20 cellular contexts compared by ENCODE assay signal in the genomic region with DNA sequence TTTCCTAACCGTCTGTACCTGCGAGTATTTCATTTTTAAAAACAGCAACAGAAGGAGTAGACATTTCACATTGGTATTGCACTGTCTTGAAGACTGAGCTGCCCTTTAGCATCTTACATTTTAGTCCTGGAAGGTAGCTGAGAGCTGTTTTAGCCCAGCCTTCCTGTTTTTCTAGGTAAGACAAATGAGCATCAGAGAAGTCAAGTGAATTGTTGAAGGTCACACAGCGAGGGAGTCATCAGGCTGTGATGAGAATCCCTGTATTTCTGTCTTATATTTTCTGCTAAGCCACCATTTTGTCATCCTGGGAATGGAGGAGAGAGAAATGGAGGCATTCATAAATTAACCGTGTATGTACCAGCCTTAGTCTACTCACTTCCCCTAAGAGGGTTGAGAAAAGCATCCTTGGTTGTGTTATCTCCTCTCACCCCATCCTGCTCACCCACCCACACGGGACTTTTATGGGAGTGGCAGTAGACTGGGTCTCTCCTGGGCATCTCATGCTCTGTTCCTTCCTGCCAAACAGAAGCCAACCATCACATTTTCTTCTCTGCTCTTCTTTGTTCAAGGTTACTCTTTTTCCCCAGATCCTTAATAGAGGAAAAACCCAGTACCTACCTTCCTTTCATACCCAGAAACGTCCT. TPM values are rescaled to one million over a fixed set of nuclear protein-coding genes. Genes with fewer than 3 reads are reported as not detected.
"Had no signal": no experiment of that assay in that cellular context is flagged by ENCODE, and none has a peak within 500 bp of the region (broad histone marks: within the 10 kb centered on the region; RNA-seq: fewer than 3 reads in every experiment).

No MANE protein-coding gene starts in this region.

- H3K4me1 ChIP-seq: testis, upper lobe of right lung had no signal

- H3K4me2 ChIP-seq: neural progenitor cell had no signal

- H3K36me3 ChIP-seq: neural progenitor cell, upper lobe of right lung had no signal

- H2AFZ ChIP-seq: neural progenitor cell had no signal

- H3K4me3 Mint-ChIP-seq: activated naive CD8-positive, alpha-beta T cell; activated T-helper 1 cell treated with anti-CD3 and anti-CD28 coated beads, Interleukin-12 subunit alpha, Interleukin-12 subunit beta, Interleukin-2, Interleukin-4 antibody, amounts not matched to agents 30 ng/mL and 10 ng/mL and 1 ng/mL, durations not matched to agents 14 hours and 24 hours and 36 hours; naive thymus-derived CD4-positive, alpha-beta T cell; neural progenitor cell; T-helper 2 cell treated with Interferon-gamma antibody and Interleukin-4, amounts not matched to agents 5 μg/mL and 100 μg/mL, for 36 hours had no signal

- H3K36me3 Mint-ChIP-seq: activated naive CD8-positive, alpha-beta T cell; brain; neural progenitor cell had no signal

- ATAC-seq: activated CD4-positive, alpha-beta T cell treated with anti-CD3 and anti-CD28 coated beads for 36 hours; naive thymus-derived CD4-positive, alpha-beta T cell; upper lobe of right lung had no signal

- H3K27me3 ChIP-seq: testis had no signal

- H3K9me3 ChIP-seq: testis, upper lobe of right lung had no signal

- H3K9ac ChIP-seq: neural progenitor cell had no signal

- H3K27ac ChIP-seq: neural progenitor cell, testis, upper lobe of right lung had no signal

- H3K27ac Mint-ChIP-seq: activated CD4-positive, alpha-beta T cell treated with anti-CD3 and anti-CD28 coated beads for 36 hours; activated naive CD8-positive, alpha-beta T cell; activated T-helper 1 cell treated with anti-CD3 and anti-CD28 coated beads, Interleukin-12 subunit alpha, Interleukin-12 subunit beta, Interleukin-2, Interleukin-4 antibody, amounts not matched to agents 30 ng/mL and 10 ng/mL and 1 ng/mL, durations not matched to agents 14 hours and 24 hours and 36 hours; brain; naive thymus-derived CD4-positive, alpha-beta T cell; neural progenitor cell; progenitor cell of endocrine pancreas; T-helper 2 cell treated with Interferon-gamma antibody and Interleukin-4, amounts not matched to agents 5 μg/mL and 100 μg/mL, for 36 hours had no signal

- DNase-seq: activated CD4-positive, alpha-beta T cell treated with anti-CD3 and anti-CD28 coated beads for 36 hours; activated CD4-positive, alpha-beta T cell treated with anti-CD3 and anti-CD28 coated beads, Interleukin-2, amount 50 U/mL, for 48 hours; activated T-cell treated with anti-CD3 and anti-CD28 coated beads for 4 hours; amygdala; cortex of kidney; mesendoderm; naive thymus-derived CD4-positive, alpha-beta T cell; right cardiac atrium; small intestine; stimulated activated CD4-positive, alpha-beta T cell treated with anti-CD3 and anti-CD28 coated beads, Interleukin-4, amount 100 ng/mL, for 1 hour; testis; upper lobe of right lung had no signal

- FAIRE-seq: small intestine, TTC549 had no signal

- H3K9me3 Mint-ChIP-seq: activated T-helper 1 cell treated with anti-CD3 and anti-CD28 coated beads, Interleukin-12 subunit alpha, Interleukin-12 subunit beta, Interleukin-2, Interleukin-4 antibody, amounts not matched to agents 30 ng/mL and 10 ng/mL and 1 ng/mL, durations not matched to agents 14 hours and 24 hours and 36 hours; naive thymus-derived CD4-positive, alpha-beta T cell; neural progenitor cell; T-helper 2 cell treated with Interferon-gamma antibody and Interleukin-4, amounts not matched to agents 5 μg/mL and 100 μg/mL, for 36 hours had no signal

- H3K4me3 ChIP-seq: neural progenitor cell, testis, upper lobe of right lung had no signal

RNA-seq across cellular contexts. Expression of a gene that starts 8.5 kb away (rescaled TPM):
- total RNA-seq: activated T-helper 1 cell treated with anti-CD3 and anti-CD28 coated beads, Interleukin-12 subunit alpha, Interleukin-12 subunit beta, Interleukin-2, Interleukin-4 antibody, amounts not matched to agents 30 ng/mL and 10 ng/mL and 1 ng/mL, durations not matched to agents 14 hours and 24 hours and 36 hours; osteoblast had no signal
